Comparison of ENCODE assay signal across 8 cellular contexts in genomic region chr19:32346901-32347300, GRCh38. TPM values are rescaled to one million over a fixed set of nuclear protein-coding genes. Genes with fewer than 3 reads are reported as not detected.
DNase-seq lines count a peak whose midpoint lies in the region; FAIRE-seq and TF ChIP-seq lines count a peak whose summit lies in the region.

No MANE protein-coding gene starts in this region.

- no peak overlapping the region for H3K27ac Mint-ChIP-seq in Calu3 (ENCODE audit: unreplicated experiment)

- H3K9ac ChIP-seq in OCI-LY1 (ENCODE audit: low read length) (peak overlapping the region; percentile 82), endothelial cell of umbilical vein (replicated peaks; ENCODE audit: extremely low read depth, insufficient read depth, low read length) (peak overlapping the region; percentile 93)

- intact Hi-C loops in Calu3 (cut with micrococcal nuclease; ENCODE audit: unreplicated experiment), result loop anchor here (5.0 kb wide), 1 partner anchor 60 kb away; the partner anchor contains the start of gene DPY19L3
- intact Hi-C loops in endothelial cell of umbilical vein (cut with micrococcal nuclease), result loop anchor here (1.0 to 5.0 kb wide), 2 partner anchors 110 to 234 kb away; partner anchors contain the start of gene PDCD5
- intact Hi-C loops in ovary (cut with DNase I), result loop anchor here in 1 of 4 donors (5.0 kb wide), 1 partner anchor 60 kb away; the partner anchor contains the start of gene DPY19L3

- no peaks in the 10 kb centered on the region for H4K20me1 ChIP-seq in OCI-LY1 (ENCODE audit: insufficient read depth, low read length)
- H4K20me1 ChIP-seq in endothelial cell of umbilical vein (replicated peaks; ENCODE audit: control insufficient read depth, extremely low read depth, insufficient read depth, low read length), result no peaks in the 10 kb centered on the region

- peaks cover 49% of the 10 kb centered on the region for H3K36me3 Mint-ChIP-seq in Calu3 (ENCODE audit: insufficient read depth, unreplicated experiment)

- POLR2A ChIA-PET in endothelial cell of umbilical vein (lab: Charles Lee), result no interaction called here

- peaks cover 33% of the 10 kb centered on the region for H3K4me1 Mint-ChIP-seq in Calu3 (ENCODE audit: low read depth, unreplicated experiment)

- H3K4me3 ChIP-seq in OCI-LY1 (ENCODE audit: low read depth, low read length, poor library complexity, severe bottlenecking) (peak overlapping the region; percentile 81), endothelial cell of umbilical vein (replicated peaks in 1 of 3; ENCODE audit: insufficient read depth in 1 of 3, low read depth in 1 of 3, low read length in 3 of 3) (peak overlapping the region; percentile 88 to 93 (median 92)), ovary (peak overlapping the region; percentile 92), small intestine (ENCODE audit: low read depth in 1 of 2, low read length in 2 of 2) (peak overlapping the region in 1 of 2 donors; percentile 98)

- no peak for DNase-seq in Calu3
- no peak for DNase-seq in endothelial cell of umbilical vein (ENCODE audit: low read depth, low spot score)
- no peak for DNase-seq in ovary
- DNase-seq in DMS53 (lab: John Stamatoyannopoulos, UW), result no peak
- no peak for DNase-seq in SK-N-DZ (ENCODE audit: low spot score)
- no peak for DNase-seq in HuH-7.5 (ENCODE audit: low spot score)
- DNase-seq in small intestine, result no peak

- CTCF ChIA-PET in Calu3 (lab: Charles Lee) (interaction anchor here (0.6 kb wide), 1 partner anchor 16 kb away, joined by 3 read pairs; no protein-coding TSS in a partner anchor), endothelial cell of umbilical vein (lab: Charles Lee) (no interaction called here)

- peak overlapping the region; percentile 100 for H3K4me3 Mint-ChIP-seq in Calu3 (ENCODE audit: low read depth, unreplicated experiment)

- peaks cover 12% of the 10 kb centered on the region for H3K27me3 Mint-ChIP-seq in Calu3 (ENCODE audit: unreplicated experiment)

- H3K4me2 ChIP-seq in OCI-LY1 (ENCODE audit: low read length) (peak overlapping the region; percentile 81), endothelial cell of umbilical vein (ENCODE audit: insufficient read depth, low read length) (peak overlapping the region; percentile 99)

- 44 to 53% (median 46%) methylated on average over 3 of the region's 3 CpGs for WGBS in ovary, 3 donors
- 27 to 41% (median 33%) methylated on average over 3 of the region's 3 CpGs for WGBS in small intestine, 3 donors

- H3K9me3 Mint-ChIP-seq in Calu3 (ENCODE audit: low read depth, unreplicated experiment), result no peaks in the 10 kb centered on the region

- no peak for TF ChIP-seq POLR2A in endothelial cell of umbilical vein (IDR thresholded peaks at IDR 0.05; ENCODE audit: low read depth, low read length)
- no peak for TF ChIP-seq POLR2A in ovary (IDR thresholded peaks at IDR 0.05)

- H3K9me2 ChIP-seq in OCI-LY1 (ENCODE audit: low read depth, low read length), result no peaks in the 10 kb centered on the region

- FAIRE-seq in endothelial cell of umbilical vein (lab: Jason Lieb, UNC) (no peak), small intestine (lab: Jason Lieb, UNC) (no peak)

- H3K27me3 ChIP-seq in OCI-LY1 (ENCODE audit: insufficient read depth, low read length) (no peaks in the 10 kb centered on the region), endothelial cell of umbilical vein (ENCODE audit: control insufficient read depth in 2 of 2, insufficient read depth in 2 of 2, low read length in 2 of 2) (peaks cover 0 to 2% of the 10 kb centered on the region in 2 experiments), ovary (no peaks in the 10 kb centered on the region), small intestine (ENCODE audit: control insufficient read depth in 2 of 2, insufficient read depth in 2 of 2, low read length in 2 of 2) (no peaks in the 10 kb centered on the region)

- H3K79me2 ChIP-seq in OCI-LY1 (ENCODE audit: insufficient read depth, low read length) (peaks cover 29% of the 10 kb centered on the region), endothelial cell of umbilical vein (ENCODE audit: control insufficient read depth, insufficient read depth, low read length) (peaks cover 39% of the 10 kb centered on the region)

- H3K27ac ChIP-seq in OCI-LY1 (ENCODE audit: low read depth, low read length, poor library complexity, severe bottlenecking) (no peak overlapping the region), endothelial cell of umbilical vein (ENCODE audit: insufficient read depth, low read depth, low read length) (no peak overlapping the region), ovary (no peak overlapping the region), small intestine (ENCODE audit: low read depth in 1 of 2, low read length in 1 of 2) (no peak overlapping the region)

- dilution Hi-C loops in endothelial cell of umbilical vein (cut with MboI; ENCODE audit: extremely low pct_ligation_motif_present, low sequenced_read_pairs), result no loop called here

- no peaks in the 10 kb centered on the region for H3K9me1 ChIP-seq in endothelial cell of umbilical vein (replicated peaks; ENCODE audit: control insufficient read depth, extremely low read depth, insufficient read depth, low read length)

- H3K36me3 ChIP-seq in OCI-LY1 (ENCODE audit: insufficient read depth, low read length) (peaks cover 42% of the 10 kb centered on the region), endothelial cell of umbilical vein (ENCODE audit: control insufficient read depth in 2 of 2, extremely low read depth in 1 of 2, insufficient read depth in 2 of 2, low read length in 2 of 2) (peaks cover 2 to 8% of the 10 kb centered on the region in 2 experiments), ovary (no peaks in the 10 kb centered on the region), small intestine (ENCODE audit: control insufficient read depth in 2 of 2, insufficient read depth in 2 of 2, low read length in 2 of 2) (peaks cover 0 to 2% of the 10 kb centered on the region in 2 donors)

- H3K9me3 ChIP-seq in OCI-LY1 (ENCODE audit: low read length), result no peaks in the 10 kb centered on the region
- no peaks in the 10 kb centered on the region for H3K9me3 ChIP-seq in endothelial cell of umbilical vein (replicated peaks; ENCODE audit: control insufficient read depth, insufficient read depth, low read length)
- no peaks in the 10 kb centered on the region for H3K9me3 ChIP-seq in ovary
- H3K9me3 ChIP-seq in small intestine (ENCODE audit: control insufficient read depth, low read depth), result no peaks in the 10 kb centered on the region

- no peak for TF ChIP-seq CTCF in Calu3 (IDR thresholded peaks at IDR 0.05; ENCODE audit: unreplicated experiment)
- TF ChIP-seq CTCF in OCI-LY1 (IDR thresholded peaks at IDR 0.05; ENCODE audit: low read length), result no peak
- TF ChIP-seq CTCF in endothelial cell of umbilical vein (IDR thresholded peaks at IDR 0.05; ENCODE audit: extremely low read depth in 1 of 2, insufficient read depth in 1 of 2, low read depth in 1 of 2, low read length in 2 of 2), result no peak
- TF ChIP-seq CTCF in ovary (IDR thresholded peaks at IDR 0.05), result no peak

- BruUV-seq in Calu3 (replicated peaks; lab: Mats Ljungman, UMichigan), result no TSS peak
- no TSS peak for BruUV-seq in endothelial cell of umbilical vein (replicated peaks; lab: Mats Ljungman, UMichigan)

- no peak overlapping the region for H2AFZ ChIP-seq in OCI-LY1 (ENCODE audit: low read length)
- H2AFZ ChIP-seq in endothelial cell of umbilical vein (ENCODE audit: low read depth, low read length), result no peak overlapping the region

- no peaks in the 10 kb centered on the region for H3F3A ChIP-seq in OCI-LY1 (ENCODE audit: insufficient read depth, low read length)

- H3K4me1 ChIP-seq in OCI-LY1 (ENCODE audit: insufficient read depth, low read length, severe bottlenecking) (peaks cover 22% of the 10 kb centered on the region), endothelial cell of umbilical vein (ENCODE audit: control insufficient read depth, extremely low read depth, insufficient read depth, low read length) (peaks cover 20% of the 10 kb centered on the region), ovary (ENCODE audit: insufficient read depth) (peaks cover 6% of the 10 kb centered on the region), small intestine (ENCODE audit: control insufficient read depth in 2 of 2, insufficient read depth in 1 of 2, low read depth in 1 of 2, low read length in 1 of 2) (peaks cover 3 to 8% of the 10 kb centered on the region in 2 donors)

- TF ChIP-seq EP300 in ovary (IDR thresholded peaks at IDR 0.05), result no peak

TF ChIP-seq in endothelial cell of umbilical vein, 7 proteins besides CTCF, POLR2A, EP300 and RAD21 (continues in another document):
- no peak for TF ChIP-seq MYC (IDR thresholded peaks at IDR 0.05; ENCODE audit: low read depth, low read length)

RNA-seq across cellular contexts. Expression of gene ZNF507, which starts 1.5 kb away (rescaled TPM):
- total RNA-seq in Calu3 (2022), result 31.5 and 34.0 TPM in 2 replicates
- total RNA-seq in endothelial cell of umbilical vein, result 20.3 and 23.0 TPM in 2 replicates
- 4.8 and 6.8 TPM in 2 replicates for polyA plus RNA-seq in endothelial cell of umbilical vein
- polyA plus RNA-seq in endothelial cell of umbilical vein (2011; cell fraction: cytosol; rRNA removed), result 7.9 and 8.4 TPM in 2 replicates
- polyA plus RNA-seq in endothelial cell of umbilical vein (2011; cell fraction: nucleus; rRNA removed), result 21.5 and 23.7 TPM in 2 replicates
- polyA plus RNA-seq in endothelial cell of umbilical vein (2012), result 10.4 and 11.8 TPM in 2 replicates
- 16.3 and 16.4 TPM in 2 replicates for polyA minus RNA-seq in endothelial cell of umbilical vein
- polyA minus RNA-seq in endothelial cell of umbilical vein (2011; cell fraction: cytosol; rRNA and poly(A)+ RNA removed), result 12.1 TPM
- polyA minus RNA-seq in endothelial cell of umbilical vein (2011; cell fraction: nucleus; rRNA and poly(A)+ RNA removed), result 23.9 and 34.8 TPM in 2 replicates
- total RNA-seq in ovary, result 10 to 100 TPM; 13.2 to 30.5 (median 25.4) TPM
- polyA plus RNA-seq in ovary, result 10 to 100 TPM in 1 of 2 donors, 1 to 10 TPM in 1; 6.4 to 13.6 TPM
- polyA plus RNA-seq in SK-N-DZ (2014; cell fraction: cytosol; rRNA removed), result 5.6 and 6.5 TPM in 2 replicates
- 7.6 and 15.8 TPM in 2 replicates for polyA plus RNA-seq in SK-N-DZ (2014; cell fraction: nucleus; rRNA removed)
- 1 to 10 TPM; 3.2 to 6.1 (median 4.9) TPM for polyA plus RNA-seq in small intestine

RNA-seq across cellular contexts. Expression of gene DPY19L3, which starts 58.7 kb away (rescaled TPM):
- total RNA-seq in Calu3 (2022) (23.8 and 29.4 TPM in 2 replicates), endothelial cell of umbilical vein (39.3 and 39.5 TPM in 2 replicates), ovary (10 to 100 TPM; 25.3 to 49.8 (median 44.4) TPM)
- polyA plus RNA-seq in endothelial cell of umbilical vein (26.2 and 36.1 TPM in 2 replicates), ovary (10 to 100 TPM in 1 of 2 donors, 1 to 10 TPM in 1; 9.6 to 20.1 TPM), small intestine (1 to 10 TPM; 2.7 to 4.1 (median 3.1) TPM)
- polyA plus RNA-seq in endothelial cell of umbilical vein (2011; cell fraction: cytosol; rRNA removed), result 20.8 and 22.1 TPM in 2 replicates
- polyA plus RNA-seq in endothelial cell of umbilical vein (2011; cell fraction: nucleus; rRNA removed), result 141 and 143 TPM in 2 replicates
- 14.9 and 16.9 TPM in 2 replicates for polyA plus RNA-seq in endothelial cell of umbilical vein (2012)
- polyA minus RNA-seq in endothelial cell of umbilical vein, result 45.2 and 69.5 TPM in 2 replicates
- 15.3 TPM for polyA minus RNA-seq in endothelial cell of umbilical vein (2011; cell fraction: cytosol; rRNA and poly(A)+ RNA removed)
- 64.1 and 97.8 TPM in 2 replicates for polyA minus RNA-seq in endothelial cell of umbilical vein (2011; cell fraction: nucleus; rRNA and poly(A)+ RNA removed)
- polyA plus RNA-seq in SK-N-DZ (2014; cell fraction: cytosol; rRNA removed), result 13.2 and 14.5 TPM in 2 replicates
- polyA plus RNA-seq in SK-N-DZ (2014; cell fraction: nucleus; rRNA removed), result 64.3 and 70.5 TPM in 2 replicates
